8 cellular contexts compared by ENCODE assay signal in genomic region chr11:64850979-64851567, GRCh38. TPM values are rescaled to one million over a fixed set of nuclear protein-coding genes. Genes with fewer than 3 reads are reported as not detected.
DNase-seq lines count a peak whose midpoint lies in the region; ATAC-seq and TF ChIP-seq lines count a peak whose summit lies in the region.

No MANE protein-coding gene starts in this region.

- H3K27me3 Mint-ChIP-seq in T-cell: no peaks in the 10 kb centered on the region

- H3K4me3 Mint-ChIP-seq in T-cell: peak overlapping the region in 2 of 3 donors; percentile 46 to 83

- no peaks in the 10 kb centered on the region for H3K27me3 ChIP-seq in tibial nerve

- H3K4me1 ChIP-seq in tibial nerve: peaks cover 0 to 78% (median 55%) of the 10 kb centered on the region in 4 donors

- no peak for TF ChIP-seq EP300 in tibial nerve (IDR thresholded peaks at IDR 0.05)

- H3K9me3 ChIP-seq in tibial nerve: no peaks in the 10 kb centered on the region

- CTCF ChIA-PET in T-cell (lab: Charles Lee): interaction anchor here (0.5 to 1.7 kb wide), 7 partner anchors 22 to 90 kb away, joined by 3 to 5 read pairs (median 4); no protein-coding TSS in a partner anchor

- no peaks in the 10 kb centered on the region for H3K9me3 Mint-ChIP-seq in T-cell

- H3K36me3 Mint-ChIP-seq in T-cell: peaks cover 16% of the 10 kb centered on the region

- peaks cover 2 to 25% (median 5%) of the 10 kb centered on the region in 3 donors for H3K36me3 ChIP-seq in tibial nerve

- no peak overlapping the region for H3K4me3 ChIP-seq in tibial nerve

- TF ChIP-seq POLR2A in tibial nerve (IDR thresholded peaks at IDR 0.05): no peak

- POLR2A ChIA-PET in T-cell (lab: Charles Lee): interaction anchor here in 1 of 2 donors (0.6 kb wide), 2 partner anchors 10 to 27 kb away, joined by 3 to 4 read pairs; no protein-coding TSS in a partner anchor

- H3K27ac Mint-ChIP-seq in T-cell: peak overlapping the region; percentile 95 to 97

- peak; percentile 75 for ATAC-seq in HG02885 (IDR thresholded peaks at IDR 0.05; ENCODE audit: poor library complexity, unreplicated experiment)
- peak; percentile 25 to 74 (median 28) for ATAC-seq in T-cell (replicated peaks in 1 of 4)

- TF ChIP-seq CTCF in tibial nerve (IDR thresholded peaks at IDR 0.05): no peak

- WGBS in tibial nerve, 2 donors: 36 to 41% methylated on average over 12 of the region's 13 CpGs

- H3K27ac ChIP-seq in tibial nerve: peak overlapping the region; percentile 22 to 78 (median 67)

- peak; percentile 76 for DNase-seq in stimulated activated CD4-positive, alpha-beta T cell treated with anti-CD3 and anti-CD28 coated beads, Interleukin-15, amount 100 ng/mL, for 24 hours
- DNase-seq in stimulated activated CD4-positive, alpha-beta T cell treated with anti-CD3 and anti-CD28 coated beads, Interleukin-12 subunit alpha, Interleukin-12 subunit beta, amount 100 ng/mL, for 4 hours: no peak
- DNase-seq in T-cell (peak in 29 of 34 experiments; percentile 40 to 70 (median 55)), fibroblast of peridontal ligament (ENCODE audit: extremely low read depth) (peak; percentile 36), tibial nerve (ENCODE audit: low spot score in 2 of 2) (no peak), hippocampal formation (lab: John Stamatoyannopoulos, UW) (no peak), C1 segment of cervical spinal cord (lab: John Stamatoyannopoulos, UW) (no peak)

- peaks cover 83 to 88% (median 88%) of the 10 kb centered on the region in 3 donors for H3K4me1 Mint-ChIP-seq in T-cell

RNA-seq across cellular contexts. Expression of gene CDC42BPG, which starts 6.6 kb away (rescaled TPM):
- total RNA-seq in T-cell (10 to 100 TPM in 1 of 5 donors, 1 to 10 TPM in 4; 7.4 to 10.5 (median 9.1) TPM), tibial nerve (under 1 TPM in 3 of 4 donors, not detected in 1; under 0.01 to 0.30 (median 0.21) TPM)

RNA-seq across cellular contexts. Expression of gene EHD1, which starts 27.3 kb away (rescaled TPM):
- 100 to 1,000 TPM; 126 to 286 (median 269) TPM for total RNA-seq in T-cell
- total RNA-seq in tibial nerve: 10 to 100 TPM; 35.2 to 93.9 (median 42.6) TPM

RNA-seq across cellular contexts. Expression of gene MEN1, which starts 40.7 kb away (rescaled TPM):
- total RNA-seq in T-cell: 10 to 100 TPM; 31.7 to 62.0 (median 49.6) TPM
- 10 to 100 TPM; 15.3 to 30.9 (median 19.7) TPM for total RNA-seq in tibial nerve

RNA-seq across cellular contexts. Expression of gene MAP4K2, which starts 48.1 kb away (rescaled TPM):
- total RNA-seq in T-cell (100 to 1,000 TPM in 3 of 5 donors, 10 to 100 TPM in 2; 80.9 to 131 (median 102) TPM), tibial nerve (10 to 100 TPM; 10.6 to 22.2 (median 13.5) TPM)

Comparison
In these comparisons a context has a peak if more than half of its experiments do, and no peak if none do; other contexts are left out.
1. DNase-seq: peak in stimulated activated CD4-positive, alpha-beta T cell treated with anti-CD3 and anti-CD28 coated beads, Interleukin-15, amount 100 ng/mL, for 24 hours (single experiment), T-cell (29 of 34) and fibroblast of peridontal ligament (single experiment); none in stimulated activated CD4-positive, alpha-beta T cell treated with anti-CD3 and anti-CD28 coated beads, Interleukin-12 subunit alpha, Interleukin-12 subunit beta, amount 100 ng/mL, for 4 hours (single experiment), tibial nerve (0 of 2), hippocampal formation (0 of 2) and C1 segment of cervical spinal cord (0 of 14).
2. RNA of gene CDC42BPG, which starts 6.6 kb away (total RNA-seq): 7.4 to 10.5 TPM in T-cell; under 0.01 to 0.30 TPM in tibial nerve; every median in the first group is over 4 times any median in the second.